15 cellular contexts compared by ENCODE assay signal in genomic region chr5:124932791-124933600, GRCh38.
DNase-seq lines count a peak whose midpoint lies in the region; ATAC-seq, FAIRE-seq and TF ChIP-seq lines count a peak whose summit lies in the region.
"Had no signal": no experiment of that assay in that cellular context is flagged by ENCODE, and none has a peak within 500 bp of the region (broad histone marks: within the 10 kb centered on the region; RNA-seq: fewer than 3 reads in every experiment).

No MANE protein-coding gene starts in this region.

- no peak overlapping the region for H3K27ac Mint-ChIP-seq in activated T-cell treated with anti-CD3 and anti-CD28 coated beads, Interleukin-2, amount 50 U/mL, for 72 hours
- H3K27ac Mint-ChIP-seq in Caco-2 (ENCODE audit: unreplicated experiment), result no peak overlapping the region
- H3K27ac Mint-ChIP-seq: activated naive CD4-positive, alpha-beta T cell treated with anti-CD3 and anti-CD28 coated beads, Interleukin-2, amount 10 ng/mL, durations not matched to agents 7 days and 5 days; dendritic cell treated with granulocyte-macrophage colony-stimulating factor and Interleukin-4, amounts not matched to agents 40 ng/mL and 50 ng/mL, for 4 days; naive thymus-derived CD4-positive, alpha-beta T cell had no signal

- no peak overlapping the region for H3K9ac ChIP-seq in rectal smooth muscle tissue (ENCODE audit: low read length)

- peak; percentile 87 for FAIRE-seq in RCC 7860 (lab: Jason Lieb, UNC)

- no peaks in the 10 kb centered on the region for H3K36me3 Mint-ChIP-seq in activated T-cell treated with anti-CD3 and anti-CD28 coated beads, Interleukin-2, amount 50 U/mL, for 72 hours (ENCODE audit: insufficient read depth in 2 of 2)
- H3K36me3 Mint-ChIP-seq in Caco-2 (ENCODE audit: insufficient read depth, unreplicated experiment), result no peaks in the 10 kb centered on the region
- H3K36me3 Mint-ChIP-seq: activated naive CD4-positive, alpha-beta T cell treated with anti-CD3 and anti-CD28 coated beads, Interleukin-2, amount 10 ng/mL, durations not matched to agents 7 days and 5 days had no signal

- H3K4me1 ChIP-seq in rectal smooth muscle tissue (ENCODE audit: control insufficient read depth, insufficient read depth, low read length), result peaks cover 5% of the 10 kb centered on the region
- peaks cover 13% of the 10 kb centered on the region; the same call in 1 of the 2 replicates for H3K4me1 ChIP-seq in Caco-2

- intact Hi-C loops in Caco-2 (cut with micrococcal nuclease; ENCODE audit: unreplicated experiment), result no loop called here

- DNase-seq in EL (peak; percentile 78), RCC 7860 (ENCODE audit: low spot score) (peak; percentile 71), fibroblast of pulmonary artery (ENCODE audit: low read depth) (peak; percentile 39), NCI-H345 (lab: John Stamatoyannopoulos, UW) (no peak), Caco-2 (no peak)
- DNase-seq in activated T-cell treated with anti-CD3 and anti-CD28 coated beads, Interleukin-2, amount 50 U/mL, for 72 hours, result no peak
- DNase-seq: activated CD4-positive, alpha-beta T cell treated with anti-CD3 and anti-CD28 coated beads, Interleukin-2, amount 50 U/mL, for 48 hours; activated naive CD4-positive, alpha-beta T cell treated with anti-CD3 and anti-CD28 coated beads, Interleukin-2, amount 10 ng/mL, durations not matched to agents 7 days and 5 days; COR-L47; naive thymus-derived CD4-positive, alpha-beta T cell; NCI-H69 had no signal

- H3K36me3 ChIP-seq in rectal smooth muscle tissue (ENCODE audit: control insufficient read depth, insufficient read depth, low read length) (no peaks in the 10 kb centered on the region), Caco-2 (ENCODE audit: control insufficient read depth, insufficient read depth, low read length) (no peaks in the 10 kb centered on the region)

- CTCF ChIA-PET in Caco-2 (lab: Charles Lee), result no interaction called here

- no peaks in the 10 kb centered on the region for H3K27me3 Mint-ChIP-seq in activated T-cell treated with anti-CD3 and anti-CD28 coated beads, Interleukin-2, amount 50 U/mL, for 72 hours (ENCODE audit: low read depth)
- H3K27me3 Mint-ChIP-seq in Caco-2 (ENCODE audit: insufficient read depth, unreplicated experiment), result no peaks in the 10 kb centered on the region
- H3K27me3 Mint-ChIP-seq: activated naive CD4-positive, alpha-beta T cell treated with anti-CD3 and anti-CD28 coated beads, Interleukin-2, amount 10 ng/mL, durations not matched to agents 7 days and 5 days; naive thymus-derived CD4-positive, alpha-beta T cell had no signal

- TF ChIP-seq CTCF in fibroblast of pulmonary artery (IDR thresholded peaks at IDR 0.05; ENCODE audit: low read length, missing control alignments), result no peak
- TF ChIP-seq CTCF in Caco-2 (IDR thresholded peaks at IDR 0.05; ENCODE audit: insufficient read depth in 1 of 2, low read depth in 1 of 2, low read length in 1 of 2, severe bottlenecking in 1 of 2, unreplicated experiment in 1 of 2), result no peak

- POLR2A ChIA-PET in Caco-2 (lab: Charles Lee), result no interaction called here

- ATAC-seq in HG03025 (IDR thresholded peaks at IDR 0.05; ENCODE audit: low FRiP score, unreplicated experiment), result no peak
- ATAC-seq in activated T-cell treated with anti-CD3 and anti-CD28 coated beads, Interleukin-2, amount 50 U/mL, for 72 hours (replicated peaks in 1 of 2), result no peak
- ATAC-seq: naive thymus-derived CD4-positive, alpha-beta T cell had no signal

- H3K4me1 Mint-ChIP-seq in activated T-cell treated with anti-CD3 and anti-CD28 coated beads, Interleukin-2, amount 50 U/mL, for 72 hours (ENCODE audit: low read depth), result peaks cover 8% of the 10 kb centered on the region
- H3K4me1 Mint-ChIP-seq in Caco-2 (ENCODE audit: low read depth, unreplicated experiment), result no peaks in the 10 kb centered on the region

- H3K4me3 ChIP-seq in fibroblast of pulmonary artery (replicated peaks; ENCODE audit: low read depth, low read length) (no peak overlapping the region), rectal smooth muscle tissue (ENCODE audit: low read length) (no peak overlapping the region), Caco-2 (ENCODE audit: low read depth, low read length) (no peak overlapping the region)
- H3K4me3 ChIP-seq: skin epidermis had no signal

- peaks cover 0 to 4% of the 10 kb centered on the region in 2 donors for H3K9me3 Mint-ChIP-seq in activated T-cell treated with anti-CD3 and anti-CD28 coated beads, Interleukin-2, amount 50 U/mL, for 72 hours
- H3K9me3 Mint-ChIP-seq in Caco-2 (ENCODE audit: unreplicated experiment), result peaks cover 9% of the 10 kb centered on the region
- H3K9me3 Mint-ChIP-seq: dendritic cell treated with granulocyte-macrophage colony-stimulating factor and Interleukin-4, amounts not matched to agents 40 ng/mL and 50 ng/mL, for 4 days had no signal

- H3K9me3 ChIP-seq in Caco-2, result no peaks in the 10 kb centered on the region

- H3K27ac ChIP-seq in rectal smooth muscle tissue (ENCODE audit: low read depth, low read length), result peak overlapping the region; percentile 60
- H3K27ac ChIP-seq: skin epidermis had no signal

- H3K27me3 ChIP-seq in rectal smooth muscle tissue (ENCODE audit: control insufficient read depth, insufficient read depth, low read length), result no peaks in the 10 kb centered on the region
- no peaks in the 10 kb centered on the region for H3K27me3 ChIP-seq in Caco-2 (replicated peaks; ENCODE audit: control insufficient read depth, insufficient read depth, low read length)

- no peak overlapping the region for H3K4me3 Mint-ChIP-seq in activated T-cell treated with anti-CD3 and anti-CD28 coated beads, Interleukin-2, amount 50 U/mL, for 72 hours
- H3K4me3 Mint-ChIP-seq in Caco-2 (ENCODE audit: unreplicated experiment), result no peak overlapping the region
- H3K4me3 Mint-ChIP-seq: activated naive CD4-positive, alpha-beta T cell treated with anti-CD3 and anti-CD28 coated beads, Interleukin-2, amount 10 ng/mL, durations not matched to agents 7 days and 5 days; dendritic cell treated with granulocyte-macrophage colony-stimulating factor and Interleukin-4, amounts not matched to agents 40 ng/mL and 50 ng/mL, for 4 days; naive thymus-derived CD4-positive, alpha-beta T cell had no signal

- BruUV-seq in Caco-2 (replicated peaks; lab: Mats Ljungman, UMichigan), result no TSS peak

Comparison
In these comparisons a context has a peak if more than half of its experiments do, and no peak if none do; other contexts are left out.
1. DNase-seq: peak in EL (single experiment), RCC 7860 (single experiment) and fibroblast of pulmonary artery (single experiment); none in activated T-cell treated with anti-CD3 and anti-CD28 coated beads, Interleukin-2, amount 50 U/mL, for 72 hours (0 of 2), NCI-H345 (single experiment) and Caco-2 (0 of 2).